ENCODE assay signal across 1 cellular context in the genomic region with DNA sequence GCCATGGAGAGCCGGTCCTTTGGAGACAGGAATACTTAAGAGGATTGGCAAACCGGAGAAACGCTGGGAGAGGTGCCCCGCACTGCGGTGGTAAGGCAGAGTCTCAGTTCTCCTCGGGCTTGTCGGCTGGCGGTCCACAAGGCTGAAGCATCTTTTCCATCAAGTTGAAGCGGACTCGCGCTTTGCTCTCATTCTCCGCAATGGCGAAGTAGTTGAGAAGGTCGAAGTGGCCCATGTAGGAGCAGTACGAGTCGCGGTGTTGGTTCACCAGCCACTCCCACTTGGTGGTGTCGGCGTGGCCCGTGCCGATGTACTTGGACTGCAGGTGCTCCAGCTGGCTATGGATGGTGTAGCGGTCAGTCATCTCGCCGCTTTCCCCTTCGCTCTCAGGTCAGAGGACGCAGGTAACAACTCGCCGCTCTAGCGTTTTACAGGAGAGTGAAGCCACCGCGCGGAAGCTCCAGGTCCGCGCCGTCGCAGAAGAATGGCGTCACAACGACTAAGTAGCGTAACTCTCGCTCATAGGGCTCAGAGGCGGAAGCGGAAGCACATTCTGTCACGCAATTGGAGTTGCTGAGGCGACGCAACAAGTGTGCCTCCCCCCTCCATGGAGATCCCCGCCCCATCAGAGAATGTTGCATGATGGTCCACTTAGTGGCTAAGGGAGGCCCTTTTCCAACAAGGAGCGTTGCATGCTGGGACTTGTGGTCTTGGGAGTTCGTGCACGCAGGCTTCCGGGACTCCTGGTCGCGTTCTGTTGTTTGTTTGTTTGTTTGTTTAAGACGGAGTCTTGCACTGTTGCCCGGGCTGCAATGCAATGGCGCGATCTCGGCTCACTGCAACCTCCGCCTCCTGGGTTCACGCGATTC.
A peak's percentile ranks its signal among the peaks of the same experiment; 100 is the strongest.
TF ChIP-seq lines count a peak whose summit lies in the region.

A gene (minus strand): TSS at position 440 of the 869 bp plus-strand sequence. CDS start 76 bp downstream, at position 364.

TF ChIP-seq in K562, 482 proteins besides CTCF, POLR2A, EP300 and RAD21 (continued from another document and continues in another):
- TF ChIP-seq, protein P1, sequence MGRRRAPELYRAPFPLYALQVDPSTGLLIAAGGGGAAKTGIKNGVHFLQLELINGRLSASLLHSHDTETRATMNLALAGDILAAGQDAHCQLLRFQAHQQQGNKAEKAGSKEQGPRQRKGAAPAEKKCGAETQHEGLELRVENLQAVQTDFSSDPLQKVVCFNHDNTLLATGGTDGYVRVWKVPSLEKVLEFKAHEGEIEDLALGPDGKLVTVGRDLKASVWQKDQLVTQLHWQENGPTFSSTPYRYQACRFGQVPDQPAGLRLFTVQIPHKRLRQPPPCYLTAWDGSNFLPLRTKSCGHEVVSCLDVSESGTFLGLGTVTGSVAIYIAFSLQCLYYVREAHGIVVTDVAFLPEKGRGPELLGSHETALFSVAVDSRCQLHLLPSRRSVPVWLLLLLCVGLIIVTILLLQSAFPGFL (CRISPR knock-in tag; IDR thresholded peaks at IDR 0.05): no peak
- TF ChIP-seq HSF4 (CRISPR knock-in tag; IDR thresholded peaks at IDR 0.05; ENCODE audit: borderline replicate concordance): no peak
- TF ChIP-seq, protein P2, sequence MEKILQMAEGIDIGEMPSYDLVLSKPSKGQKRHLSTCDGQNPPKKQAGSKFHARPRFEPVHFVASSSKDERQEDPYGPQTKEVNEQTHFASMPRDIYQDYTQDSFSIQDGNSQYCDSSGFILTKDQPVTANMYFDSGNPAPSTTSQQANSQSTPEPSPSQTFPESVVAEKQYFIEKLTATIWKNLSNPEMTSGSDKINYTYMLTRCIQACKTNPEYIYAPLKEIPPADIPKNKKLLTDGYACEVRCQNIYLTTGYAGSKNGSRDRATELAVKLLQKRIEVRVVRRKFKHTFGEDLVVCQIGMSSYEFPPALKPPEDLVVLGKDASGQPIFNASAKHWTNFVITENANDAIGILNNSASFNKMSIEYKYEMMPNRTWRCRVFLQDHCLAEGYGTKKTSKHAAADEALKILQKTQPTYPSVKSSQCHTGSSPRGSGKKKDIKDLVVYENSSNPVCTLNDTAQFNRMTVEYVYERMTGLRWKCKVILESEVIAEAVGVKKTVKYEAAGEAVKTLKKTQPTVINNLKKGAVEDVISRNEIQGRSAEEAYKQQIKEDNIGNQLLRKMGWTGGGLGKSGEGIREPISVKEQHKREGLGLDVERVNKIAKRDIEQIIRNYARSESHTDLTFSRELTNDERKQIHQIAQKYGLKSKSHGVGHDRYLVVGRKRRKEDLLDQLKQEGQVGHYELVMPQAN (IDR thresholded peaks at IDR 0.05; ENCODE audit: borderline replicate concordance): peak; percentile 95
- TF ChIP-seq TCF7L2 (IDR thresholded peaks at IDR 0.05; ENCODE audit: low read depth, low read length): 0 out of 2 replicates have a peak, but pooled peaks have one; percentile 8
- TF ChIP-seq HCFC1 (IDR thresholded peaks at IDR 0.05; ENCODE audit: low read depth, low read length): peak; percentile 89
- TF ChIP-seq BHLHE40 (IDR thresholded peaks at IDR 0.05; ENCODE audit: low read length): peak; percentile 13; the same call in 1 of the 2 replicates
- peak; percentile 94 for TF ChIP-seq DIDO1 (tag; IDR thresholded peaks at IDR 0.05; ENCODE audit: low read depth)
- TF ChIP-seq ZNF561 (CRISPR knock-in tag; conservative IDR thresholded peaks at IDR 0.05): no peak
- TF ChIP-seq, protein P3, sequence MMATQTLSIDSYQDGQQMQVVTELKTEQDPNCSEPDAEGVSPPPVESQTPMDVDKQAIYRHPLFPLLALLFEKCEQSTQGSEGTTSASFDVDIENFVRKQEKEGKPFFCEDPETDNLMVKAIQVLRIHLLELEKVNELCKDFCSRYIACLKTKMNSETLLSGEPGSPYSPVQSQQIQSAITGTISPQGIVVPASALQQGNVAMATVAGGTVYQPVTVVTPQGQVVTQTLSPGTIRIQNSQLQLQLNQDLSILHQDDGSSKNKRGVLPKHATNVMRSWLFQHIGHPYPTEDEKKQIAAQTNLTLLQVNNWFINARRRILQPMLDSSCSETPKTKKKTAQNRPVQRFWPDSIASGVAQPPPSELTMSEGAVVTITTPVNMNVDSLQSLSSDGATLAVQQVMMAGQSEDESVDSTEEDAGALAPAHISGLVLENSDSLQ (IDR thresholded peaks at IDR 0.05): peak; percentile 68; the same call in 1 of the 2 replicates
- peak in 1 of 2 experiments; percentile 95; a peak in 2 of 4 replicates for TF ChIP-seq TEAD1 (CRISPR knock-in tag; IDR thresholded peaks at IDR 0.05)
- peak; percentile 72; the same call in 1 of the 2 replicates for TF ChIP-seq FOXK1 (CRISPR knock-in tag; IDR thresholded peaks at IDR 0.05; ENCODE audit: borderline replicate concordance)
- peak; percentile 100 for TF ChIP-seq CREB1 (IDR thresholded peaks at IDR 0.05)
- TF ChIP-seq CREB1 (CRISPR knock-in tag; IDR thresholded peaks at IDR 0.05): peak; percentile 100
- TF ChIP-seq, protein P4, sequence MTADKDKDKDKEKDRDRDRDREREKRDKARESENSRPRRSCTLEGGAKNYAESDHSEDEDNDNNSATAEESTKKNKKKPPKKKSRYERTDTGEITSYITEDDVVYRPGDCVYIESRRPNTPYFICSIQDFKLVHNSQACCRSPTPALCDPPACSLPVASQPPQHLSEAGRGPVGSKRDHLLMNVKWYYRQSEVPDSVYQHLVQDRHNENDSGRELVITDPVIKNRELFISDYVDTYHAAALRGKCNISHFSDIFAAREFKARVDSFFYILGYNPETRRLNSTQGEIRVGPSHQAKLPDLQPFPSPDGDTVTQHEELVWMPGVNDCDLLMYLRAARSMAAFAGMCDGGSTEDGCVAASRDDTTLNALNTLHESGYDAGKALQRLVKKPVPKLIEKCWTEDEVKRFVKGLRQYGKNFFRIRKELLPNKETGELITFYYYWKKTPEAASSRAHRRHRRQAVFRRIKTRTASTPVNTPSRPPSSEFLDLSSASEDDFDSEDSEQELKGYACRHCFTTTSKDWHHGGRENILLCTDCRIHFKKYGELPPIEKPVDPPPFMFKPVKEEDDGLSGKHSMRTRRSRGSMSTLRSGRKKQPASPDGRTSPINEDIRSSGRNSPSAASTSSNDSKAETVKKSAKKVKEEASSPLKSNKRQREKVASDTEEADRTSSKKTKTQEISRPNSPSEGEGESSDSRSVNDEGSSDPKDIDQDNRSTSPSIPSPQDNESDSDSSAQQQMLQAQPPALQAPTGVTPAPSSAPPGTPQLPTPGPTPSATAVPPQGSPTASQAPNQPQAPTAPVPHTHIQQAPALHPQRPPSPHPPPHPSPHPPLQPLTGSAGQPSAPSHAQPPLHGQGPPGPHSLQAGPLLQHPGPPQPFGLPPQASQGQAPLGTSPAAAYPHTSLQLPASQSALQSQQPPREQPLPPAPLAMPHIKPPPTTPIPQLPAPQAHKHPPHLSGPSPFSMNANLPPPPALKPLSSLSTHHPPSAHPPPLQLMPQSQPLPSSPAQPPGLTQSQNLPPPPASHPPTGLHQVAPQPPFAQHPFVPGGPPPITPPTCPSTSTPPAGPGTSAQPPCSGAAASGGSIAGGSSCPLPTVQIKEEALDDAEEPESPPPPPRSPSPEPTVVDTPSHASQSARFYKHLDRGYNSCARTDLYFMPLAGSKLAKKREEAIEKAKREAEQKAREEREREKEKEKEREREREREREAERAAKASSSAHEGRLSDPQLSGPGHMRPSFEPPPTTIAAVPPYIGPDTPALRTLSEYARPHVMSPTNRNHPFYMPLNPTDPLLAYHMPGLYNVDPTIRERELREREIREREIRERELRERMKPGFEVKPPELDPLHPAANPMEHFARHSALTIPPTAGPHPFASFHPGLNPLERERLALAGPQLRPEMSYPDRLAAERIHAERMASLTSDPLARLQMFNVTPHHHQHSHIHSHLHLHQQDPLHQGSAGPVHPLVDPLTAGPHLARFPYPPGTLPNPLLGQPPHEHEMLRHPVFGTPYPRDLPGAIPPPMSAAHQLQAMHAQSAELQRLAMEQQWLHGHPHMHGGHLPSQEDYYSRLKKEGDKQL (CRISPR knock-in tag; IDR thresholded peaks at IDR 0.05; ENCODE audit: borderline replicate concordance): no peak
- no peak for TF ChIP-seq ZNF79 (CRISPR knock-in tag; IDR thresholded peaks at IDR 0.05; ENCODE audit: low read depth)
- TF ChIP-seq ZNF316 (IDR thresholded peaks at IDR 0.05): no peak
- TF ChIP-seq ZBED1 (IDR thresholded peaks at IDR 0.05): no peak
- TF ChIP-seq, protein P5, sequence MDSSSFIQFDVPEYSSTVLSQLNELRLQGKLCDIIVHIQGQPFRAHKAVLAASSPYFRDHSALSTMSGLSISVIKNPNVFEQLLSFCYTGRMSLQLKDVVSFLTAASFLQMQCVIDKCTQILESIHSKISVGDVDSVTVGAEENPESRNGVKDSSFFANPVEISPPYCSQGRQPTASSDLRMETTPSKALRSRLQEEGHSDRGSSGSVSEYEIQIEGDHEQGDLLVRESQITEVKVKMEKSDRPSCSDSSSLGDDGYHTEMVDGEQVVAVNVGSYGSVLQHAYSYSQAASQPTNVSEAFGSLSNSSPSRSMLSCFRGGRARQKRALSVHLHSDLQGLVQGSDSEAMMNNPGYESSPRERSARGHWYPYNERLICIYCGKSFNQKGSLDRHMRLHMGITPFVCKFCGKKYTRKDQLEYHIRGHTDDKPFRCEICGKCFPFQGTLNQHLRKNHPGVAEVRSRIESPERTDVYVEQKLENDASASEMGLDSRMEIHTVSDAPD (CRISPR knock-in tag; IDR thresholded peaks at IDR 0.05): no peak
- no peak for TF ChIP-seq MCM7 (IDR thresholded peaks at IDR 0.05)
- TF ChIP-seq ZNF121 (CRISPR knock-in tag; conservative IDR thresholded peaks at IDR 0.05): peak; percentile 92
- peak; percentile 82; the same call in 1 of the 2 replicates for TF ChIP-seq ZNF12 (CRISPR knock-in tag; IDR thresholded peaks at IDR 0.05)
- TF ChIP-seq, protein P6, sequence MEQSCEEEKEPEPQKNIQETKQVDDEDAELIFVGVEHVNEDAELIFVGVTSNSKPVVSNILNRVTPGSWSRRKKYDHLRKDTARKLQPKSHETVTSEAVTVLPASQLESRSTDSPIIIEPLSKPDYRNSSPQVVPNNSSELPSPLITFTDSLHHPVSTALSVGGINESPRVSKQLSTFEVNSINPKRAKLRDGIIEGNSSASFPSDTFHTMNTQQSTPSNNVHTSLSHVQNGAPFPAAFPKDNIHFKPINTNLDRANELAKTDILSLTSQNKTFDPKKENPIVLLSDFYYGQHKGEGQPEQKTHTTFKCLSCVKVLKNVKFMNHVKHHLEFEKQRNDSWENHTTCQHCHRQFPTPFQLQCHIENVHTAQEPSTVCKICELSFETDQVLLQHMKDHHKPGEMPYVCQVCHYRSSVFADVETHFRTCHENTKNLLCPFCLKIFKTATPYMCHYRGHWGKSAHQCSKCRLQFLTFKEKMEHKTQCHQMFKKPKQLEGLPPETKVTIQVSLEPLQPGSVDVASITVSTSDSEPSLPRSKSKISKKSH (CRISPR knock-in tag; IDR thresholded peaks at IDR 0.05): no peak
- TF ChIP-seq, protein P7, sequence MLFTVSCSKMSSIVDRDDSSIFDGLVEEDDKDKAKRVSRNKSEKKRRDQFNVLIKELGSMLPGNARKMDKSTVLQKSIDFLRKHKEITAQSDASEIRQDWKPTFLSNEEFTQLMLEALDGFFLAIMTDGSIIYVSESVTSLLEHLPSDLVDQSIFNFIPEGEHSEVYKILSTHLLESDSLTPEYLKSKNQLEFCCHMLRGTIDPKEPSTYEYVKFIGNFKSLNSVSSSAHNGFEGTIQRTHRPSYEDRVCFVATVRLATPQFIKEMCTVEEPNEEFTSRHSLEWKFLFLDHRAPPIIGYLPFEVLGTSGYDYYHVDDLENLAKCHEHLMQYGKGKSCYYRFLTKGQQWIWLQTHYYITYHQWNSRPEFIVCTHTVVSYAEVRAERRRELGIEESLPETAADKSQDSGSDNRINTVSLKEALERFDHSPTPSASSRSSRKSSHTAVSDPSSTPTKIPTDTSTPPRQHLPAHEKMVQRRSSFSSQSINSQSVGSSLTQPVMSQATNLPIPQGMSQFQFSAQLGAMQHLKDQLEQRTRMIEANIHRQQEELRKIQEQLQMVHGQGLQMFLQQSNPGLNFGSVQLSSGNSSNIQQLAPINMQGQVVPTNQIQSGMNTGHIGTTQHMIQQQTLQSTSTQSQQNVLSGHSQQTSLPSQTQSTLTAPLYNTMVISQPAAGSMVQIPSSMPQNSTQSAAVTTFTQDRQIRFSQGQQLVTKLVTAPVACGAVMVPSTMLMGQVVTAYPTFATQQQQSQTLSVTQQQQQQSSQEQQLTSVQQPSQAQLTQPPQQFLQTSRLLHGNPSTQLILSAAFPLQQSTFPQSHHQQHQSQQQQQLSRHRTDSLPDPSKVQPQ (CRISPR knock-in tag; IDR thresholded peaks at IDR 0.05; ENCODE audit: borderline replicate concordance): no peak
- TF ChIP-seq PCBP1 (IDR thresholded peaks at IDR 0.05; ENCODE audit: low read depth, low read length, poor library complexity, severe bottlenecking): no peak
- TF ChIP-seq JUNB (CRISPR knock-in tag; conservative IDR thresholded peaks at IDR 0.05): no peak
- TF ChIP-seq BCL6 (CRISPR knock-in tag; IDR thresholded peaks at IDR 0.05): no peak
- TF ChIP-seq, protein P8, sequence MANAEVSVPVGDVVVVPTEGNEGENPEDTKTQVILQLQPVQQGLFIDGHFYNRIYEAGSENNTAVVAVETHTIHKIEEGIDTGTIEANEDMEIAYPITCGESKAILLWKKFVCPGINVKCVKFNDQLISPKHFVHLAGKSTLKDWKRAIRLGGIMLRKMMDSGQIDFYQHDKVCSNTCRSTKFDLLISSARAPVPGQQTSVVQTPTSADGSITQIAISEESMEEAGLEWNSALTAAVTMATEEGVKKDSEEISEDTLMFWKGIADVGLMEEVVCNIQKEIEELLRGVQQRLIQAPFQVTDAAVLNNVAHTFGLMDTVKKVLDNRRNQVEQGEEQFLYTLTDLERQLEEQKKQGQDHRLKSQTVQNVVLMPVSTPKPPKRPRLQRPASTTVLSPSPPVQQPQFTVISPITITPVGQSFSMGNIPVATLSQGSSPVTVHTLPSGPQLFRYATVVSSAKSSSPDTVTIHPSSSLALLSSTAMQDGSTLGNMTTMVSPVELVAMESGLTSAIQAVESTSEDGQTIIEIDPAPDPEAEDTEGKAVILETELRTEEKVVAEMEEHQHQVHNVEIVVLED (CRISPR knock-in tag; IDR thresholded peaks at IDR 0.05): peak; percentile 52; the same call in 1 of the 2 replicates
- peak; percentile 39 to 68; a peak in 2 of 4 replicates for TF ChIP-seq ARNT (IDR thresholded peaks at IDR 0.05)
- no peak for TF ChIP-seq SNIP1 (IDR thresholded peaks at IDR 0.05; ENCODE audit: low read depth)
- TF ChIP-seq ZNF780A (CRISPR knock-in tag; IDR thresholded peaks at IDR 0.05): no peak
- TF ChIP-seq SAP30 (IDR thresholded peaks at IDR 0.05; ENCODE audit: borderline replicate concordance, insufficient read depth, low read depth, low read length, poor library complexity, severe bottlenecking): peak; percentile 94
